ENCODE assay signal across 24 cellular contexts in the genomic region with DNA sequence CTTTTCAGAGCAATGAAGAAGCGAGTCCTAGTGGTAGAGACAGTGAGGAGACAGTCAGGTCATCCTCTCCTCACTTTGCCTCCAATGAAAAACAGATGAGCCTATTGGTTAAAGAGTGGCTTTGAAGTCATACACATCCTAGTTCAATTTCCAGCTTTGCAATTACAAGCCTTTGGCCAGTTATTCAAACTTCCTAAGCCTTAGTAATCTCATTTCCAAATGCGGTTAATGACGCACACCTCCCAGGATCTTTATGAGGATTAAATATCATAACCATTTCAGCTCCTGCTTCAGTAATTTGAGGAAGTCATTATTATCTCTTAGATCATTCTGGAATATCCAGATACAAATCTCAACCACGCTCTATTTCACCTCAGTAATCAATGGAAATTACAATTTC.
"Had no signal": no experiment of that assay in that cellular context is flagged by ENCODE, and none has a peak within 500 bp of the region (broad histone marks: within the 10 kb centered on the region; RNA-seq: fewer than 3 reads in every experiment).

No MANE protein-coding gene starts in this region.

- FAIRE-seq: frontal cortex, small intestine had no signal

- DNase-seq: activated B cell treated with CpG ODN at 0.5 μM for 24 hours; activated CD4-positive, alpha-beta memory T cell treated with anti-CD3 and anti-CD28 coated beads for 36 hours; activated CD4-positive, alpha-beta T cell treated with anti-CD3 and anti-CD28 coated beads for 4 hours; activated effector memory CD4-positive, alpha-beta T cell treated with anti-CD3 and anti-CD28 coated beads, Interleukin-2, amount 50 U/mL, for 16 hours; activated naive CD4-positive, alpha-beta T cell treated with anti-CD3 and anti-CD28 coated beads, Interleukin-2, amount 50 U/mL, for 16 hours; aorta; dermis blood vessel endothelial cell; effector CD8-positive, alpha-beta T cell; erythroblast; hippocampal formation; kidney glomerular epithelial cell; left lung; naive B cell; occipital lobe; small intestine; stimulated activated CD4-positive, alpha-beta T cell treated with anti-CD3 and anti-CD28 coated beads, Interleukin-2, amount 100 ng/mL, for 24 hours; stimulated activated naive CD8-positive, alpha-beta T cell treated with anti-CD3 and anti-CD28 coated beads, Interleukin-15, amount 100 ng/mL, for 72 hours had no signal

- H3K36me3 Mint-ChIP-seq: activated CD4-positive, alpha-beta memory T cell treated with anti-CD3 and anti-CD28 coated beads for 36 hours; brain; naive B cell; stimulated activated effector memory CD8-positive, alpha-beta T cell treated with anti-CD3 and anti-CD28 coated beads, Interleukin-12 subunit alpha, Interleukin-12 subunit beta, amount 100 ng/mL, for 72 hours had no signal

- H3K27me3 Mint-ChIP-seq: activated B cell treated with CpG ODN at 0.5 μM for 24 hours; activated CD4-positive, alpha-beta memory T cell treated with anti-CD3 and anti-CD28 coated beads for 36 hours; naive B cell; stimulated activated naive CD8-positive, alpha-beta T cell treated with anti-CD3 and anti-CD28 coated beads, Interleukin-15, amount 100 ng/mL, for 72 hours had no signal

- H3K9me3 ChIP-seq: left lung, tibial nerve had no signal

- H3K4me3 ChIP-seq: left lung, lung, tibial nerve had no signal

- H3K4me3 Mint-ChIP-seq: activated B cell treated with CpG ODN at 0.5 μM for 24 hours; activated CD4-positive, alpha-beta memory T cell treated with anti-CD3 and anti-CD28 coated beads for 36 hours; brain; naive B cell; neural crest cell; stimulated activated effector memory CD8-positive, alpha-beta T cell treated with anti-CD3 and anti-CD28 coated beads, Interleukin-12 subunit alpha, Interleukin-12 subunit beta, amount 100 ng/mL, for 72 hours; stimulated activated naive CD8-positive, alpha-beta T cell treated with anti-CD3 and anti-CD28 coated beads, Interleukin-15, amount 100 ng/mL, for 72 hours had no signal

- ATAC-seq: left lung; sciatic nerve; stimulated activated effector memory CD8-positive, alpha-beta T cell treated with anti-CD3 and anti-CD28 coated beads, Interleukin-12 subunit alpha, Interleukin-12 subunit beta, amount 100 ng/mL, for 72 hours; stimulated activated naive CD8-positive, alpha-beta T cell treated with anti-CD3 and anti-CD28 coated beads, Interleukin-15, amount 100 ng/mL, for 72 hours had no signal

- H3K27ac Mint-ChIP-seq: activated B cell treated with CpG ODN at 0.5 μM for 24 hours; activated CD4-positive, alpha-beta memory T cell treated with anti-CD3 and anti-CD28 coated beads for 36 hours; brain; stimulated activated effector memory CD8-positive, alpha-beta T cell treated with anti-CD3 and anti-CD28 coated beads, Interleukin-12 subunit alpha, Interleukin-12 subunit beta, amount 100 ng/mL, for 72 hours had no signal
